ENCODE assay signal across 1 cellular context in the genomic region with DNA sequence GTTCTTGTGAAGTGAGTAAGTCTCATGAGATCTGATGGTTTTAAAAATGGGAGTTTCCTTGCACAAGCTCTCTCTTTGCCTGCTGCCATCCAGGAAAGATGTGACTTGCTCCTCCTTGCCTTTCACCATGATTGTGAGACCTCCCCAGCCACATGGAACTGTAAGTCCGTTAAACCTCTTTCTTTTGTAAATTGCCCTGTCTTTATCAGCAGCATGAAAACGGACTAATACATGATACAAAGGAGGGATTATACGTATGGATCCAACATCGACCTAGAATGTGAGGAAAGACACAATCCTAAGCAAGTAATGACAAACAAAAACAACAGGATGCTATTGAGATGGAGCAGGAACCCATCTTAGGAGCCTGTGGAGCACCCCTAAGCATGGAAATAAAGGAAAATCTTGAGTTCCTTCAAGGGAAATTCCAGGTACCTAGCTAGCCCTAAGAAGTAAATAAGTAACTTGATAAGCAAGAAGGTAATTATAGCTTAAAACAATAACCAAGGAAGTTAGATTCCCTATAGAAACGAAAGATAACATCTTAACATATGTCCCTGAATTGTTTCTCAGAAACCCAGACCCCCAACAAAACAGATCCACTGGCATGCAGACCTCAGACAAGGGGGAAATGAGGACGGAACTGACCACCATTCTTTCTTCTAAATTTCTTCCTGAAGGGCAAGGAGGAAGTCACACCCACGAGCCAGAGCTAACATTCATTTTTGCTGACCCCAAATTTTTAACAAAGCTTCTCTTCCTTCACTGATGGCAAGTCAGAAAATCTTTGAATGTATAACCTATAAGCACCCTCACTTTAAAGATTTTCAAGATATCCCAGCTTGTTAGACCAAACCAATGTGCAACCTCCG.
TF ChIP-seq lines count a peak whose summit lies in the region.

No MANE protein-coding gene starts in this region.

TF ChIP-seq in WTC11, 78 proteins besides CTCF, POLR2A, EP300 and RAD21 (continued from another document):
- TF ChIP-seq, protein P1, sequence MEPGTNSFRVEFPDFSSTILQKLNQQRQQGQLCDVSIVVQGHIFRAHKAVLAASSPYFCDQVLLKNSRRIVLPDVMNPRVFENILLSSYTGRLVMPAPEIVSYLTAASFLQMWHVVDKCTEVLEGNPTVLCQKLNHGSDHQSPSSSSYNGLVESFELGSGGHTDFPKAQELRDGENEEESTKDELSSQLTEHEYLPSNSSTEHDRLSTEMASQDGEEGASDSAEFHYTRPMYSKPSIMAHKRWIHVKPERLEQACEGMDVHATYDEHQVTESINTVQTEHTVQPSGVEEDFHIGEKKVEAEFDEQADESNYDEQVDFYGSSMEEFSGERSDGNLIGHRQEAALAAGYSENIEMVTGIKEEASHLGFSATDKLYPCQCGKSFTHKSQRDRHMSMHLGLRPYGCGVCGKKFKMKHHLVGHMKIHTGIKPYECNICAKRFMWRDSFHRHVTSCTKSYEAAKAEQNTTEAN (CRISPR knock-in tag; IDR thresholded peaks at IDR 0.05) = no peak
